11 cellular contexts compared by ENCODE assay signal in the genomic region with DNA sequence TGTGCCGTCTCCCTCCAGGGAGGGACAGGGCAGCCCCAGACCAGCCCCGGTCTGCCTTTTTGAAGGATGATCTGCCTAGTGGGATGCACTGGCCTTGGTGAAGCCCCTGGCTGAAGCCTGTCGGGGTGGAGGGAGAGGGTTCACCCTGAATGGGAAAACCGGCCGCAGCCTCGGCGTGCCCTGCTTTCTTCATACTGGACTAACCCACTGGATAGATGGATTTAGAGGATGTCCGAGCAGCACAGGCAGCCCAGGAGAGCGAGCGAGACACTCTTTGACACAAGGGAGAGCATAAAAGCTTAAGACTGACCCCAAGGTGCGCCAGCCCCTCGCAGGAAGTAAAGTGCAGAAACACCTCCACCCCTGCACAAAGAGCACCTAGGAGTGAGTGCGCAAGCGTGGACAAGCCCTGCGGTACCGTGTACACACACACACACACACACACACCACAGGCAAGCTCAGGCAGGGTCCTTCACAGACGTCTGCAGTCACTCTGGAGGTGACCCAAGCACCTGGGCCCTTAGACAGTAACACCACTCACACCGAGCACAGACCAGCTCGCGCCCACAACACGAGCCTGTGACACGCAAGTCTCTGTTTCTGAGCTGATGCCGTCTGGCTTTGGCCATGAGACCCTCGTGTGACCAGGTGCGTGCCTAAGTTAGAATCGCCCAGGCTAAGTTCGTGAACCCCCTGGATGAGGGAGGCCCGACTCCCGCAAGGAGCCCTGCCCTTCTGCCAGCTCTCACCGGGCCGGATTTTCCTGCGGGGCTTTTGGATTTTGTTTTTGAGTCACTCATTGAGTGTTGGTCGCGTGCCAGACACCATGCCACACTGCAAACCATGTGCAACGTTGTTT. TPM values are rescaled to one million over a fixed set of nuclear protein-coding genes. Genes with fewer than 3 reads are reported as not detected.
DNase-seq lines count a peak whose midpoint lies in the region; ATAC-seq and TF ChIP-seq lines count a peak whose summit lies in the region.
"Had no signal": no experiment of that assay in that cellular context is flagged by ENCODE, and none has a peak within 500 bp of the region (broad histone marks: within the 10 kb centered on the region; RNA-seq: fewer than 3 reads in every experiment).

No MANE protein-coding gene starts in this region.

- H3K4me3 ChIP-seq in Peyer's patch (peak overlapping the region in 1 of 4 donors; percentile 20), esophagus squamous epithelium (peak overlapping the region in 3 of 4 donors; percentile 19 to 42 (median 34))

- H3K9me3 ChIP-seq in Peyer's patch (no peaks in the 10 kb centered on the region), esophagus squamous epithelium (no peaks in the 10 kb centered on the region)

- peak overlapping the region; percentile 88 for H3K27ac Mint-ChIP-seq in Calu3 (ENCODE audit: unreplicated experiment)
- H3K27ac Mint-ChIP-seq in activated naive CD8-positive, alpha-beta T cell treated with anti-CD3 and anti-CD28 coated beads, Interleukin-2, amount 50 U/mL, for 24 hours, result no peak overlapping the region
- H3K27ac Mint-ChIP-seq: T-cell had no signal

- no peaks in the 10 kb centered on the region for H3K27me3 Mint-ChIP-seq in Calu3 (ENCODE audit: unreplicated experiment)
- no peaks in the 10 kb centered on the region for H3K27me3 Mint-ChIP-seq in activated naive CD8-positive, alpha-beta T cell treated with anti-CD3 and anti-CD28 coated beads, Interleukin-2, amount 50 U/mL, for 24 hours
- H3K27me3 Mint-ChIP-seq: T-cell had no signal

- CTCF ChIA-PET in Calu3 (lab: Charles Lee), result interaction anchor here (0.9 to 3.3 kb wide), 8 partner anchors 9 to 69 kb away, joined by 3 to 13 read pairs (median 4); a partner anchor contains a TSS

- peak overlapping the region; percentile 51 for H3K4me3 Mint-ChIP-seq in Calu3 (ENCODE audit: low read depth, unreplicated experiment)
- H3K4me3 Mint-ChIP-seq in activated naive CD8-positive, alpha-beta T cell treated with anti-CD3 and anti-CD28 coated beads, Interleukin-2, amount 50 U/mL, for 24 hours, result no peak overlapping the region
- H3K4me3 Mint-ChIP-seq: T-cell had no signal

- H3K27me3 ChIP-seq in Peyer's patch (no peaks in the 10 kb centered on the region), esophagus squamous epithelium (no peaks in the 10 kb centered on the region)

- TF ChIP-seq CTCF in Calu3 (IDR thresholded peaks at IDR 0.05; ENCODE audit: unreplicated experiment), result no peak
- no peak for TF ChIP-seq CTCF in Peyer's patch (IDR thresholded peaks at IDR 0.05)
- TF ChIP-seq CTCF in esophagus squamous epithelium (IDR thresholded peaks at IDR 0.05), result no peak

- H3K27ac ChIP-seq in Peyer's patch (peak overlapping the region; percentile 78 to 99 (median 90)), esophagus squamous epithelium (peak overlapping the region; percentile 93 to 96 (median 94))

- peaks cover 63% of the 10 kb centered on the region for H3K36me3 Mint-ChIP-seq in Calu3 (ENCODE audit: insufficient read depth, unreplicated experiment)
- peaks cover 2% of the 10 kb centered on the region for H3K36me3 Mint-ChIP-seq in activated naive CD8-positive, alpha-beta T cell treated with anti-CD3 and anti-CD28 coated beads, Interleukin-2, amount 50 U/mL, for 24 hours (ENCODE audit: low read depth)

- DNase-seq in Calu3, result peak; percentile 82
- DNase-seq in Peyer's patch, result no peak
- no peak for DNase-seq in esophagus squamous epithelium (lab: John Stamatoyannopoulos, UW)
- no peak for DNase-seq in sciatic nerve (ENCODE audit: low spot score)
- DNase-seq in activated CD4-positive, CD25-positive, alpha-beta regulatory T cell (lab: John Stamatoyannopoulos, UW), result no peak
- DNase-seq in stimulated activated naive CD4-positive, alpha-beta T cell (lab: John Stamatoyannopoulos, UW), result no peak
- DNase-seq in activated naive CD8-positive, alpha-beta T cell treated with anti-CD3 and anti-CD28 coated beads, Interleukin-2, amount 50 U/mL, for 24 hours, result no peak
- DNase-seq: NCI-H1436, T-cell had no signal

- 23 to 52% methylated on average over 9 to 25 of the region's 35 CpGs for WGBS in esophagus squamous epithelium, 2 donors

- intact Hi-C loops in Calu3 (cut with micrococcal nuclease; ENCODE audit: unreplicated experiment), result loop anchor here (2.0 kb wide), 1 partner anchor 28 kb away; no protein-coding TSS in a partner anchor
- intact Hi-C loops in esophagus squamous epithelium (cut with DNase I), result loop anchor here (2.0 kb wide), 1 partner anchor 48 kb away; no protein-coding TSS in a partner anchor
- intact Hi-C loops in sciatic nerve (cut with DNase I), result no loop called here

- BruUV-seq in Calu3 (replicated peaks; lab: Mats Ljungman, UMichigan), result TSS peak; percentile 42

- peaks cover 53% of the 10 kb centered on the region for H3K4me1 Mint-ChIP-seq in Calu3 (ENCODE audit: low read depth, unreplicated experiment)
- H3K4me1 Mint-ChIP-seq in activated naive CD8-positive, alpha-beta T cell treated with anti-CD3 and anti-CD28 coated beads, Interleukin-2, amount 50 U/mL, for 24 hours, result peaks cover 39% of the 10 kb centered on the region

- TF ChIP-seq POLR2A in Peyer's patch (IDR thresholded peaks at IDR 0.05), result no peak
- peak in 1 of 4 donors; percentile 20 for TF ChIP-seq POLR2A in esophagus squamous epithelium (IDR thresholded peaks at IDR 0.05)

- peak; percentile 6 for ATAC-seq in sciatic nerve
- no peak for ATAC-seq in HG03097 (IDR thresholded peaks at IDR 0.05; ENCODE audit: low FRiP score, unreplicated experiment)
- no peak for ATAC-seq in activated naive CD8-positive, alpha-beta T cell treated with anti-CD3 and anti-CD28 coated beads, Interleukin-2, amount 50 U/mL, for 24 hours
- ATAC-seq: T-cell had no signal

- peaks cover 13 to 60% (median 22%) of the 10 kb centered on the region in 4 donors for H3K4me1 ChIP-seq in Peyer's patch
- peaks cover 46 to 100% (median 49%) of the 10 kb centered on the region in 3 donors for H3K4me1 ChIP-seq in esophagus squamous epithelium

- H3K36me3 ChIP-seq in Peyer's patch (peaks cover 0 to 26% (median 0%) of the 10 kb centered on the region in 3 donors), esophagus squamous epithelium (peaks cover 0 to 57% (median 9%) of the 10 kb centered on the region in 3 donors)

- no peaks in the 10 kb centered on the region for H3K9me3 Mint-ChIP-seq in Calu3 (ENCODE audit: low read depth, unreplicated experiment)
- H3K9me3 Mint-ChIP-seq in activated naive CD8-positive, alpha-beta T cell treated with anti-CD3 and anti-CD28 coated beads, Interleukin-2, amount 50 U/mL, for 24 hours, result no peaks in the 10 kb centered on the region
- H3K9me3 Mint-ChIP-seq: T-cell had no signal

RNA-seq across cellular contexts. Expression of a gene that starts 11.3 kb away (rescaled TPM):
- 67.3 and 73.0 TPM in 2 replicates for total RNA-seq in Calu3 (2022)
- total RNA-seq in Peyer's patch, result 100 to 1,000 TPM in 2 of 4 donors, 10 to 100 TPM in 2; 63.2 to 147 (median 91.3) TPM
- 100 to 1,000 TPM in 3 of 4 donors, 10 to 100 TPM in 1; 87.9 to 209 (median 136) TPM for total RNA-seq in esophagus squamous epithelium
- 55.9 TPM for total RNA-seq in sciatic nerve

RNA-seq across cellular contexts. Expression of a gene that starts 21.3 kb away (rescaled TPM):
- total RNA-seq in Calu3 (2022), result 82.8 and 86.7 TPM in 2 replicates
- total RNA-seq in Peyer's patch, result 100 to 1,000 TPM in 3 of 4 donors, 10 to 100 TPM in 1; 71.0 to 166 (median 130) TPM
- total RNA-seq in esophagus squamous epithelium, result 10 to 100 TPM; 44.2 to 58.9 (median 45.9) TPM
- 43.3 TPM for total RNA-seq in sciatic nerve

RNA-seq across cellular contexts. Expression of a gene that starts 21.6 kb away (rescaled TPM):
- total RNA-seq in Calu3 (2022) (17.5 and 20.3 TPM in 2 replicates), Peyer's patch (10 to 100 TPM in 3 of 4 donors, 1 to 10 TPM in 1; 8.3 to 24.0 (median 19.6) TPM), esophagus squamous epithelium (1 to 10 TPM; 4.7 to 8.4 (median 5.5) TPM), sciatic nerve (5.4 TPM)

RNA-seq across cellular contexts. Expression of a gene that starts 36.9 kb away (rescaled TPM):
- 0.29 and 0.71 TPM in 2 replicates for total RNA-seq in Calu3 (2022)
- total RNA-seq in Peyer's patch, result not detected
- total RNA-seq in esophagus squamous epithelium, result not detected
- 0.71 TPM for total RNA-seq in sciatic nerve
- total RNA-seq: posterior vena cava had no signal

RNA-seq across cellular contexts. Expression of a gene that starts 53.0 kb away (rescaled TPM):
- 110 and 114 TPM in 2 replicates for total RNA-seq in Calu3 (2022)
- total RNA-seq in Peyer's patch, result 10 to 100 TPM; 33.5 to 48.7 (median 39.2) TPM
- 10 to 100 TPM; 35.4 to 59.5 (median 43.3) TPM for total RNA-seq in esophagus squamous epithelium
- 63.8 TPM for total RNA-seq in sciatic nerve
